12 cellular contexts compared by ENCODE assay signal in genomic region chr1:85569122-85569521, GRCh38. TPM values are rescaled to one million over a fixed set of nuclear protein-coding genes. Genes with fewer than 3 reads are reported as not detected.
DNase-seq lines count a peak whose midpoint lies in the region; ATAC-seq lines count a peak whose summit lies in the region.
"Had no signal": no experiment of that assay in that cellular context is flagged by ENCODE, and none has a peak within 500 bp of the region (broad histone marks: within the 10 kb centered on the region; RNA-seq: fewer than 3 reads in every experiment).

No MANE protein-coding gene starts in this region.

- H3K4me3 ChIP-seq in skeletal muscle cell (ENCODE audit: low read depth, low read length) = no peak overlapping the region
- H3K4me3 ChIP-seq: hepatocyte had no signal

- intact Hi-C loops in activated CD4-positive, alpha-beta T cell treated with anti-CD3 and anti-CD28 coated beads, Interleukin-2, amount 10 ng/mL, durations not matched to agents 24 days and 14 days (cut with micrococcal nuclease) = no loop called here

- H3K4me3 Mint-ChIP-seq in activated CD4-positive, alpha-beta T cell treated with anti-CD3 and anti-CD28 coated beads, Interleukin-2, amount 10 ng/mL, durations not matched to agents 24 days and 14 days = no peak overlapping the region
- H3K4me3 Mint-ChIP-seq: activated B cell treated with CpG ODN at 0.5 μM for 24 hours had no signal

- peaks cover 28% of the 10 kb centered on the region for H3K27me3 Mint-ChIP-seq in activated CD4-positive, alpha-beta T cell treated with anti-CD3 and anti-CD28 coated beads, Interleukin-2, amount 10 ng/mL, durations not matched to agents 24 days and 14 days

- DNase-seq in GM04504 (ENCODE audit: low read depth) = peak; percentile 48
- peak; percentile 36 for DNase-seq in amniotic stem cell (lab: John Stamatoyannopoulos, UW)
- DNase-seq in fibroblast of the conjunctiva (ENCODE audit: low read depth) = peak; percentile 45
- peak; percentile 62 for DNase-seq in skeletal muscle cell (ENCODE audit: low read depth)
- no peak for DNase-seq in activated CD4-positive, alpha-beta T cell treated with anti-CD3 and anti-CD28 coated beads, Interleukin-2, amount 10 ng/mL, durations not matched to agents 24 days and 14 days
- DNase-seq in NCI-H748 treated with DMSO at 0.1 percent for 48 hours (lab: John Stamatoyannopoulos, UW) = no peak
- DNase-seq: activated B cell treated with CpG ODN at 0.5 μM for 24 hours, Calu3, MV-4-11 had no signal

- H3K4me1 Mint-ChIP-seq in activated CD4-positive, alpha-beta T cell treated with anti-CD3 and anti-CD28 coated beads, Interleukin-2, amount 10 ng/mL, durations not matched to agents 24 days and 14 days = peaks cover 3% of the 10 kb centered on the region
- H3K4me1 Mint-ChIP-seq: activated B cell treated with CpG ODN at 0.5 μM for 24 hours had no signal

- H3K36me3 Mint-ChIP-seq in activated CD4-positive, alpha-beta T cell treated with anti-CD3 and anti-CD28 coated beads, Interleukin-2, amount 10 ng/mL, durations not matched to agents 24 days and 14 days (ENCODE audit: low read depth) = no peaks in the 10 kb centered on the region

- H3K27ac Mint-ChIP-seq in activated CD4-positive, alpha-beta T cell treated with anti-CD3 and anti-CD28 coated beads, Interleukin-2, amount 10 ng/mL, durations not matched to agents 24 days and 14 days = no peak overlapping the region
- H3K27ac Mint-ChIP-seq: activated B cell treated with CpG ODN at 0.5 μM for 24 hours had no signal

- no peaks in the 10 kb centered on the region for H3K9me3 Mint-ChIP-seq in activated CD4-positive, alpha-beta T cell treated with anti-CD3 and anti-CD28 coated beads, Interleukin-2, amount 10 ng/mL, durations not matched to agents 24 days and 14 days
- H3K9me3 Mint-ChIP-seq: activated B cell treated with CpG ODN at 0.5 μM for 24 hours had no signal

- ATAC-seq in HG02885 (IDR thresholded peaks at IDR 0.05; ENCODE audit: poor library complexity, unreplicated experiment) (no peak), GM21619 (IDR thresholded peaks at IDR 0.05; ENCODE audit: unreplicated experiment) (no peak)

RNA-seq across cellular contexts. Expression of gene CCN1, which starts 11.4 kb away (rescaled TPM):
- 0.14 and 0.21 TPM in 2 replicates for total RNA-seq in activated CD4-positive, alpha-beta T cell treated with anti-CD3 and anti-CD28 coated beads, Interleukin-2, amount 10 ng/mL, durations not matched to agents 24 days and 14 days
- total RNA-seq: activated B cell treated with CpG ODN at 0.5 μM for 24 hours had no signal

Comparison
In these comparisons a context has a peak if more than half of its experiments do, and no peak if none do; other contexts are left out.
1. DNase-seq: peak in GM04504 (single experiment), amniotic stem cell (single experiment), fibroblast of the conjunctiva (single experiment) and skeletal muscle cell (single experiment); none in activated CD4-positive, alpha-beta T cell treated with anti-CD3 and anti-CD28 coated beads, Interleukin-2, amount 10 ng/mL, durations not matched to agents 24 days and 14 days (single experiment) and NCI-H748 treated with DMSO at 0.1 percent for 48 hours (single experiment).